10 cellular contexts compared by ENCODE assay signal in the genomic region with DNA sequence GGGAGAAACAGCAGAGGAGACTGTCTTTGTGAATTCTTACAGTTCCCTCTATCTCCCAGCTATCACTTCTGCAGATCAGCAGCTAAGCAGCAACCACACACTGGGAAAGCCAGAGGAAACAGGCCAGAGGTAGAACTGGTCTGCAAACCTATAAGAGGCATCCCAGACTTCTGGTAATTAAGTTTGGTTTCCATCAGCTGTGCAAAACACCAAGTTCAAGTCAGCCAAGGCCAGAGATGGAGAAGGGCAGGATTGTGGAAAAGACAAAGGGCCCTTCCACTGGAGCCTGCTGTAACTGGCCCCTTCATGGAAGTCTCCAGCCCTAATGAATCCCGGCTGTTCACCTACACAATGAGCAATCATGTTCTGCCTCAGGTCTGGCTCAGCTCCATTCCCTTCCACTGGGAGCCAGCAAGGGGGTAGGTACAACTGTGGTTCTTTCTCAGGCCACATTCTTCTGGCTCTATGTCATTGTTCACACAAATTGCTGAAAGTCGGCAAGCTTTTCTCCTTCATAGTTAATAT. TPM values are rescaled to one million over a fixed set of nuclear protein-coding genes. Genes with fewer than 3 reads are reported as not detected.
DNase-seq lines count a peak whose midpoint lies in the region; ATAC-seq and TF ChIP-seq lines count a peak whose summit lies in the region.
"Had no signal": no experiment of that assay in that cellular context is flagged by ENCODE, and none has a peak within 500 bp of the region (broad histone marks: within the 10 kb centered on the region; RNA-seq: fewer than 3 reads in every experiment).

No MANE protein-coding gene starts in this region.

- peaks cover 23% of the 10 kb centered on the region for H3K4me1 Mint-ChIP-seq in nephron
- peaks cover 1% of the 10 kb centered on the region for H3K4me1 Mint-ChIP-seq in activated CD4-positive, alpha-beta T cell treated with anti-CD3 and anti-CD28 coated beads for 36 hours
- H3K4me1 Mint-ChIP-seq: CD14-positive monocyte had no signal

- no peak; the same call in 1 of the 2 replicates for TF ChIP-seq CTCF in AG09319 (IDR thresholded peaks at IDR 0.05; ENCODE audit: low read depth, low read length)
- no peak for TF ChIP-seq CTCF in epithelial cell of proximal tubule (conservative IDR thresholded peaks at IDR 0.05; ENCODE audit: low read depth, low read length)
- TF ChIP-seq CTCF in nephron (IDR thresholded peaks at IDR 0.05; ENCODE audit: unreplicated experiment in 3 of 3): no peak

- H3K4me3 ChIP-seq in epithelial cell of proximal tubule (ENCODE audit: low read depth, low read length): no peak overlapping the region

- H3K9me3 Mint-ChIP-seq in nephron: no peaks in the 10 kb centered on the region
- no peaks in the 10 kb centered on the region for H3K9me3 Mint-ChIP-seq in activated CD4-positive, alpha-beta T cell treated with anti-CD3 and anti-CD28 coated beads for 36 hours (ENCODE audit: low read depth)
- H3K9me3 Mint-ChIP-seq: activated T-helper 2 cell treated with anti-CD3 and anti-CD28 coated beads, Interferon-gamma antibody, Interleukin-2, Interleukin-4, amounts not matched to agents 10 μg/mL and 5 μg/mL and 100 μg/mL, durations not matched to agents 14 hours and 24 hours and 36 hours had no signal

- no peak overlapping the region for H3K4me3 Mint-ChIP-seq in nephron
- H3K4me3 Mint-ChIP-seq in activated CD4-positive, alpha-beta T cell treated with anti-CD3 and anti-CD28 coated beads for 36 hours: no peak overlapping the region
- H3K4me3 Mint-ChIP-seq: CD14-positive monocyte had no signal

- ATAC-seq in HG02840 (IDR thresholded peaks at IDR 0.05; ENCODE audit: low FRiP score, unreplicated experiment): no peak
- ATAC-seq in activated CD4-positive, alpha-beta T cell treated with anti-CD3 and anti-CD28 coated beads for 36 hours: no peak

- no peaks in the 10 kb centered on the region for H3K36me3 Mint-ChIP-seq in nephron (ENCODE audit: low read depth)
- H3K36me3 Mint-ChIP-seq in activated CD4-positive, alpha-beta T cell treated with anti-CD3 and anti-CD28 coated beads for 36 hours (ENCODE audit: low read depth): no peaks in the 10 kb centered on the region
- H3K36me3 Mint-ChIP-seq: CD14-positive monocyte had no signal

- intact Hi-C loops in activated CD4-positive, alpha-beta T cell treated with anti-CD3 and anti-CD28 coated beads for 36 hours (cut with DNase I, micrococcal nuclease): no loop called here

- H3K27me3 Mint-ChIP-seq in nephron (ENCODE audit: low read depth): peaks cover 10% of the 10 kb centered on the region
- peaks cover 35% of the 10 kb centered on the region for H3K27me3 Mint-ChIP-seq in activated CD4-positive, alpha-beta T cell treated with anti-CD3 and anti-CD28 coated beads for 36 hours

- POLR2A ChIA-PET in activated CD4-positive, alpha-beta T cell treated with anti-CD3 and anti-CD28 coated beads for 36 hours (lab: Charles Lee): no interaction called here

- peak overlapping the region; percentile 34 to 91 (median 74) for H3K27ac Mint-ChIP-seq in nephron
- H3K27ac Mint-ChIP-seq in activated CD4-positive, alpha-beta T cell treated with anti-CD3 and anti-CD28 coated beads for 36 hours: no peak overlapping the region
- H3K27ac Mint-ChIP-seq: activated T-helper 2 cell treated with anti-CD3 and anti-CD28 coated beads, Interferon-gamma antibody, Interleukin-2, Interleukin-4, amounts not matched to agents 10 μg/mL and 5 μg/mL and 100 μg/mL, durations not matched to agents 14 hours and 24 hours and 36 hours; CD14-positive monocyte had no signal

- CTCF ChIA-PET in activated CD4-positive, alpha-beta T cell treated with anti-CD3 and anti-CD28 coated beads for 36 hours (lab: Charles Lee): interaction anchor here (0.5 kb wide), 1 partner anchor 636 kb away, joined by 3 read pairs; no protein-coding TSS in a partner anchor

- DNase-seq in AG09319 (ENCODE audit: extremely low read depth, low read depth) (peak; percentile 89), NCI-H226 (peak; percentile 93), epithelial cell of proximal tubule (ENCODE audit: low read depth) (peak; percentile 48), OCI-M1 (lab: John Stamatoyannopoulos, UW) (no peak), NCI-H748 (lab: John Stamatoyannopoulos, UW; ENCODE audit: unreplicated experiment) (no peak)
- DNase-seq in activated CD4-positive, alpha-beta T cell treated with anti-CD3 and anti-CD28 coated beads for 36 hours: no peak

RNA-seq across cellular contexts. Expression of gene PAMR1, which starts 4.6 kb away (rescaled TPM):
- 0.06 and 0.22 TPM in 2 replicates for total RNA-seq in epithelial cell of proximal tubule
- not detected for total RNA-seq in activated CD4-positive, alpha-beta T cell treated with anti-CD3 and anti-CD28 coated beads for 36 hours
- total RNA-seq: activated T-helper 2 cell treated with anti-CD3 and anti-CD28 coated beads, Interferon-gamma antibody, Interleukin-2, Interleukin-4, amounts not matched to agents 10 μg/mL and 5 μg/mL and 100 μg/mL, durations not matched to agents 14 hours and 24 hours and 36 hours had no signal

Comparison
In these comparisons a context has a peak if more than half of its experiments do, and no peak if none do; other contexts are left out.
1. DNase-seq: peak in AG09319 (single experiment), NCI-H226 (single experiment) and epithelial cell of proximal tubule (single experiment); none in OCI-M1 (single experiment), activated CD4-positive, alpha-beta T cell treated with anti-CD3 and anti-CD28 coated beads for 36 hours (single experiment) and NCI-H748 (single experiment).